1 cellular context compared by ENCODE assay signal in the genomic region with DNA sequence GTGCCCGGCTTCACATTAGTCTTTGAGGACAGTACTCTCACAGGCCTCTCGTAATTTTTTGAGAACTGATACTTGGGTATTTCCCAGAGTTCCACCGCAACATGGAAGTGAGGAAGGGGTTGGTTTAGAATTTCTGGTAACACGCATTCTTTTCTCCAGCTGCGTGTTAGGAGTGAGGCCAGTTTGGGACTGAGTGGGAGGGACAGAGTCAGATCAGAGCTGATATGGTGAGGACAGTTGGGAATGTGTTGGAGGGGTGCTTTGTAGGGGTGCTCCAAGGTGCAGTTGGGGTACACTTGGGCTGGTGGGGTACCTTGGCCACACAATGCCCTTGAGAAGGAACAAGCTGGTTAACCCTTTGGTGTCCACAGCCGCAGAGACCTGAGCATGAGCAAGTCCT.
TF ChIP-seq lines count a peak whose summit lies in the region.

No MANE protein-coding gene starts in this region.

TF ChIP-seq in HEK293, 187 proteins besides CTCF, POLR2A, EP300 and RAD21:
- TF ChIP-seq ZNF600 (tag by site-specific recombination; IDR thresholded peaks at IDR 0.05): peak; percentile 33; the same call in 1 of the 2 replicates
- TF ChIP-seq FEZF1 (tag by site-specific recombination; IDR thresholded peaks at IDR 0.05): no peak
- TF ChIP-seq ZNF658 (tag by site-specific recombination; IDR thresholded peaks at IDR 0.05): no peak
- TF ChIP-seq, protein P1, sequence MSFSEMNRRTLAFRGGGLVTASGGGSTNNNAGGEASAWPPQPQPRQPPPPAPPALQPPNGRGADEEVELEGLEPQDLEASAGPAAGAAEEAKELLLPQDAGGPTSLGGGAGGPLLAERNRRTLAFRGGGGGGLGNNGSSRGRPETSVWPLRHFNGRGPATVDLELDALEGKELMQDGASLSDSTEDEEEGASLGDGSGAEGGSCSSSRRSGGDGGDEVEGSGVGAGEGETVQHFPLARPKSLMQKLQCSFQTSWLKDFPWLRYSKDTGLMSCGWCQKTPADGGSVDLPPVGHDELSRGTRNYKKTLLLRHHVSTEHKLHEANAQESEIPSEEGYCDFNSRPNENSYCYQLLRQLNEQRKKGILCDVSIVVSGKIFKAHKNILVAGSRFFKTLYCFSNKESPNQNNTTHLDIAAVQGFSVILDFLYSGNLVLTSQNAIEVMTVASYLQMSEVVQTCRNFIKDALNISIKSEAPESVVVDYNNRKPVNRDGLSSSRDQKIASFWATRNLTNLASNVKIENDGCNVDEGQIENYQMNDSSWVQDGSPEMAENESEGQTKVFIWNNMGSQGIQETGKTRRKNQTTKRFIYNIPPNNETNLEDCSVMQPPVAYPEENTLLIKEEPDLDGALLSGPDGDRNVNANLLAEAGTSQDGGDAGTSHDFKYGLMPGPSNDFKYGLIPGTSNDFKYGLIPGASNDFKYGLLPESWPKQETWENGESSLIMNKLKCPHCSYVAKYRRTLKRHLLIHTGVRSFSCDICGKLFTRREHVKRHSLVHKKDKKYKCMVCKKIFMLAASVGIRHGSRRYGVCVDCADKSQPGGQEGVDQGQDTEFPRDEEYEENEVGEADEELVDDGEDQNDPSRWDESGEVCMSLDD (tag by site-specific recombination; IDR thresholded peaks at IDR 0.05): peak; percentile 53; the same call in 1 of the 2 replicates
- TF ChIP-seq, protein P2, sequence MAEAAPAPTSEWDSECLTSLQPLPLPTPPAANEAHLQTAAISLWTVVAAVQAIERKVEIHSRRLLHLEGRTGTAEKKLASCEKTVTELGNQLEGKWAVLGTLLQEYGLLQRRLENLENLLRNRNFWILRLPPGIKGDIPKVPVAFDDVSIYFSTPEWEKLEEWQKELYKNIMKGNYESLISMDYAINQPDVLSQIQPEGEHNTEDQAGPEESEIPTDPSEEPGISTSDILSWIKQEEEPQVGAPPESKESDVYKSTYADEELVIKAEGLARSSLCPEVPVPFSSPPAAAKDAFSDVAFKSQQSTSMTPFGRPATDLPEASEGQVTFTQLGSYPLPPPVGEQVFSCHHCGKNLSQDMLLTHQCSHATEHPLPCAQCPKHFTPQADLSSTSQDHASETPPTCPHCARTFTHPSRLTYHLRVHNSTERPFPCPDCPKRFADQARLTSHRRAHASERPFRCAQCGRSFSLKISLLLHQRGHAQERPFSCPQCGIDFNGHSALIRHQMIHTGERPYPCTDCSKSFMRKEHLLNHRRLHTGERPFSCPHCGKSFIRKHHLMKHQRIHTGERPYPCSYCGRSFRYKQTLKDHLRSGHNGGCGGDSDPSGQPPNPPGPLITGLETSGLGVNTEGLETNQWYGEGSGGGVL (tag by site-specific recombination; IDR thresholded peaks at IDR 0.05): no peak
- TF ChIP-seq, protein P3, sequence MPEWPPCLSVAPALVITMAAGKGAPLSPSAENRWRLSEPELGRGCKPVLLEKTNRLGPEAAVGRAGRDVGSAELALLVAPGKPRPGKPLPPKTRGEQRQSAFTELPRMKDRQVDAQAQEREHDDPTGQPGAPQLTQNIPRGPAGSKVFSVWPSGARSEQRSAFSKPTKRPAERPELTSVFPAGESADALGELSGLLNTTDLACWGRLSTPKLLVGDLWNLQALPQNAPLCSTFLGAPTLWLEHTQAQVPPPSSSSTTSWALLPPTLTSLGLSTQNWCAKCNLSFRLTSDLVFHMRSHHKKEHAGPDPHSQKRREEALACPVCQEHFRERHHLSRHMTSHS (tag by site-specific recombination; IDR thresholded peaks at IDR 0.05): no peak
- no peak for TF ChIP-seq MZF1 (tag by site-specific recombination; IDR thresholded peaks at IDR 0.05; ENCODE audit: borderline replicate concordance)
TF ChIP-seq in HEK293: peak in this region for 2.
